Comparison of ENCODE assay signal across 13 cellular contexts in the genomic region with DNA sequence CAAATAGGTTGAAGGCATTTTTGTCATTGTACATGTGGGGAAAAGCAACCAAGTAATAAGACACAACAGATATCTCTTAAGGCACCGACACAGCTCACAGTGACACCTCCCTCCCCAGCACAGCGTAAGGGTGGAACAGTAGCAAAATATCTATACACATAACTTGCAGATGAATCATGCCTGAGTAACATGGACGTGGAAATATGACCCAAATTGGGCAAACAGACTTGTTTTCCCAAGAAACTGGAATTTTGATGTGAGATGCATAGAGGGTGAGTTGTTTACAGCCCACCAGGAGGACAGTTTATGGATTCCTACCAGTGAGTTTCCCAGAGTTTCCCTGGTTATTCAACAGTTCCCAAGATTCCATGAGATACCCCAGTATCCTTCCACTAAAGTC.
DNase-seq lines count a peak whose midpoint lies in the region; ATAC-seq and TF ChIP-seq lines count a peak whose summit lies in the region.
"Had no signal": no experiment of that assay in that cellular context is flagged by ENCODE, and none has a peak within 500 bp of the region (broad histone marks: within the 10 kb centered on the region; RNA-seq: fewer than 3 reads in every experiment).

No MANE protein-coding gene starts in this region.

- TF ChIP-seq CTCF in foreskin fibroblast (IDR thresholded peaks at IDR 0.05; ENCODE audit: low read depth, low read length), result no peak

- ATAC-seq in GM18505 (IDR thresholded peaks at IDR 0.05; ENCODE audit: unreplicated experiment), result no peak
- ATAC-seq: activated naive CD4-positive, alpha-beta T cell treated with anti-CD3 and anti-CD28 coated beads, Interleukin-2, amount 50 U/mL, for 72 hours; naive thymus-derived CD4-positive, alpha-beta T cell; T-helper 17 cell had no signal

- no peaks in the 10 kb centered on the region for H3K79me2 ChIP-seq in ACC112 (ENCODE audit: control insufficient read depth, insufficient read depth, low read length, unreplicated experiment)

- H3K4me1 ChIP-seq in ACC112 (ENCODE audit: control insufficient read depth, insufficient read depth, low read length, unreplicated experiment) (peaks cover 37% of the 10 kb centered on the region), adipocyte (ENCODE audit: control insufficient read depth, insufficient read depth, low read length) (peaks cover 12% of the 10 kb centered on the region)
- H3K4me1 ChIP-seq: BE2C had no signal

- H3K27ac ChIP-seq in ACC112 (ENCODE audit: low read depth, low read length), result peak overlapping the region; percentile 82

- DNase-seq in HS-27A (ENCODE audit: low read depth) (peak; percentile 97), adipocyte (ENCODE audit: low read depth) (peak; percentile 78), foreskin fibroblast (peak; percentile 86 to 92), SHP77 (lab: John Stamatoyannopoulos, UW) (no peak), NCI-H510A treated with DMSO at 0.1 percent for 48 hours (lab: John Stamatoyannopoulos, UW) (no peak)
- no peak for DNase-seq in stimulated activated CD4-positive, alpha-beta T cell treated with anti-CD3 and anti-CD28 coated beads, Interleukin-1b, Interleukin-23, amount 100 ng/mL, for 48 hours
- DNase-seq: BE2C; effector CD4-positive, alpha-beta T cell; naive thymus-derived CD4-positive, alpha-beta T cell; T-helper 17 cell had no signal

- H3K9ac ChIP-seq in adipocyte (ENCODE audit: low read length), result no peak overlapping the region

- peak overlapping the region; percentile 42; the same call in 1 of the 2 replicates for H3K4me3 ChIP-seq in ACC112 (ENCODE audit: low read depth, low read length)
- no peak overlapping the region for H3K4me3 ChIP-seq in adipocyte (ENCODE audit: low read length)
- no peak overlapping the region for H3K4me3 ChIP-seq in foreskin fibroblast (ENCODE audit: low read depth in 1 of 2, low read length in 2 of 2)

- H2AFZ ChIP-seq in ACC112 (ENCODE audit: low read length, unreplicated experiment), result peak overlapping the region; percentile 46

- H3K27me3 ChIP-seq in ACC112 (ENCODE audit: insufficient read depth, low read length), result no peaks in the 10 kb centered on the region
- no peaks in the 10 kb centered on the region for H3K27me3 ChIP-seq in adipocyte (replicated peaks; ENCODE audit: control insufficient read depth, insufficient read depth, low read length)
- H3K27me3 ChIP-seq: BE2C had no signal

- no peak for TF ChIP-seq POLR2A in GM18505 (IDR thresholded peaks at IDR 0.05; ENCODE audit: borderline replicate concordance, extremely low read depth, insufficient read depth, insufficient read length)

- peaks cover 4% of the 10 kb centered on the region; the same call in 1 of the 2 replicates for H3K36me3 ChIP-seq in ACC112 (ENCODE audit: insufficient read depth, low read length)
- H3K36me3 ChIP-seq in adipocyte (ENCODE audit: control insufficient read depth, insufficient read depth, low read length, severe bottlenecking), result no peaks in the 10 kb centered on the region
- H3K36me3 ChIP-seq: BE2C had no signal

- no peaks in the 10 kb centered on the region for H3K9me3 ChIP-seq in adipocyte (ENCODE audit: control insufficient read depth, low read length)
- H3K9me3 ChIP-seq: BE2C had no signal

Comparison
In these comparisons a context has a peak if more than half of its experiments do, and no peak if none do; other contexts are left out.
1. DNase-seq: peak in HS-27A (single experiment), adipocyte (single experiment) and foreskin fibroblast (2 of 2); none in SHP77 (0 of 2), NCI-H510A treated with DMSO at 0.1 percent for 48 hours (single experiment) and stimulated activated CD4-positive, alpha-beta T cell treated with anti-CD3 and anti-CD28 coated beads, Interleukin-1b, Interleukin-23, amount 100 ng/mL, for 48 hours (single experiment).